10 cellular contexts compared by ENCODE assay signal in the genomic region with DNA sequence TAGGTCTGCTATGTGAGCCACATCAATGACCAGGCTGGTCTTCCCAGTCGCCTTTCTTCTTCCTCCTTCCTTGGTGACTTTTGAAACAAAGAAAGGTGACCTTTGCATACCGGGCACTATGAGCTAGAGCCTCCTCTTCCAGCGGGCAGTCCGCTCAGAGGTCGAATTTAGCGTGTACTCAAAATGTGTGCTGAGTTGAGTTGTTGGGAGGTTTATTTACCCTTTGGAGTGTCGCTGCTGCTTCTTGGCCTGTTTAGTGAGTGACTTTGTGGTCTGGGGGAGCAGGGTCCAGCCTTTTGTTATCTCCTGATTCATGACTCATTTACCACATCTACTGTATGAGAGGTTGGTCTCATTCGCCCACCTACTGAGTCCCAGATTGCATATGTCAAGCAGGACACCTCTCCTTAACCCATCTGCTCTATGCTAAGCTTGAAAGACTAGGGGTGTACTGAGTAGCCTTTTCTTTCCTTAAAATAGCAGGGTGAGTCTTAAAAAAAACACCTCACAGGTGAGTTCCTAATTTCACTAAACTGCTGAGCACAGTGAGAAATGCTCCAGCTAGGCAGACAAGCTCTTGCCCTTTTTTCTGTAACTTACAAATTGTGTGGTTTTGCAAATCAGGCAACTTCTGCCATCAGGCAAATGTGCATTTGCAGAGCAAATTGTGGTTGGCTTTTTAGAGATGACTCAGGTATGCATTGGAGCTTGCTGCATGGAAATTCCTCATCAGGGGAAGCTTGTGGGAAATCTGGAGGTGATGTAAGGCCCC. TPM values are rescaled to one million over a fixed set of nuclear protein-coding genes. Genes with fewer than 3 reads are reported as not detected.
DNase-seq lines count a peak whose midpoint lies in the region; ATAC-seq and TF ChIP-seq lines count a peak whose summit lies in the region.
"Had no signal": no experiment of that assay in that cellular context is flagged by ENCODE, and none has a peak within 500 bp of the region (broad histone marks: within the 10 kb centered on the region; RNA-seq: fewer than 3 reads in every experiment).

No MANE protein-coding gene starts in this region.

- WGBS in aorta, 2 donors, result 90 to 91% methylated on average over 8 of the region's 8 CpGs

- H3K27me3 Mint-ChIP-seq in IgD-negative memory B cell, result peaks cover 11% of the 10 kb centered on the region

- no peaks in the 10 kb centered on the region for H3K4me1 ChIP-seq in aorta (ENCODE audit: control insufficient read depth in 1 of 2, insufficient read depth in 2 of 2, low read length in 2 of 2)

- peak; percentile 83 for DNase-seq in Daoy (ENCODE audit: low read depth)
- peak; percentile 26 for DNase-seq in fibroblast of pulmonary artery (ENCODE audit: low read depth)
- no peak for DNase-seq in central memory CD4-positive, alpha-beta T cell
- no peak for DNase-seq in HUDEP-2 (lab: John Stamatoyannopoulos, UW; ENCODE audit: unreplicated experiment in 76 of 76)
- no peak for DNase-seq in aorta
- DNase-seq in amygdala (lab: John Stamatoyannopoulos, UW), result no peak

- H3K4me3 Mint-ChIP-seq in IgD-negative memory B cell, result peak overlapping the region in 3 of 4 donors; percentile 58 to 94 (median 77)

- intact Hi-C loops in aorta (cut with DNase I), result loop anchor here in 1 of 2 donors (10.0 kb wide), 1 partner anchor 319 kb away; a partner anchor contains a TSS

- ATAC-seq in GM19463 (IDR thresholded peaks at IDR 0.05; ENCODE audit: unreplicated experiment) (peak; percentile 11), aorta (ENCODE audit: low FRiP score) (no peak)

- H3K27me3 ChIP-seq in aorta (ENCODE audit: control insufficient read depth in 1 of 2, insufficient read depth in 2 of 2, low read length in 1 of 2), result no peaks in the 10 kb centered on the region

- peak overlapping the region in 1 of 3 donors; percentile 90 for H3K27ac Mint-ChIP-seq in IgD-negative memory B cell

- no peak for TF ChIP-seq CTCF in fibroblast of pulmonary artery (IDR thresholded peaks at IDR 0.05; ENCODE audit: low read length, missing control alignments)

- no peaks in the 10 kb centered on the region for H3K36me3 Mint-ChIP-seq in IgD-negative memory B cell

- no peaks in the 10 kb centered on the region for H3K36me3 ChIP-seq in aorta (ENCODE audit: control insufficient read depth in 1 of 2, insufficient read depth in 2 of 2, low read length in 1 of 2)

- no peaks in the 10 kb centered on the region for H3K9me3 Mint-ChIP-seq in IgD-negative memory B cell

- no peak overlapping the region for H3K27ac ChIP-seq in aorta (ENCODE audit: low read depth in 1 of 2, low read length in 2 of 2)
- H3K27ac ChIP-seq: SK-N-MC, skin epidermis had no signal

- H3K4me3 ChIP-seq in fibroblast of pulmonary artery (replicated peaks; ENCODE audit: low read depth, low read length), result no peak overlapping the region
- H3K4me3 ChIP-seq in aorta (ENCODE audit: low read length in 2 of 2), result no peak overlapping the region
- H3K4me3 ChIP-seq: SK-N-MC, skin epidermis had no signal

- peaks cover 27 to 36% (median 28%) of the 10 kb centered on the region in 3 donors for H3K4me1 Mint-ChIP-seq in IgD-negative memory B cell

- no peaks in the 10 kb centered on the region for H3K9me3 ChIP-seq in aorta (ENCODE audit: control insufficient read depth, low read length)

RNA-seq across cellular contexts. Expression of a gene that starts 3.2 kb away (rescaled TPM):
- total RNA-seq in Daoy (2014; rRNA removed; shearing (Covaris generic)), result 30.5 and 38.3 TPM in 2 replicates
- 23.1 TPM for polyA plus RNA-seq in IgD-negative memory B cell
- 10 to 100 TPM; 18.8 to 22.4 TPM for total RNA-seq in aorta
- 10 to 100 TPM in 1 of 2 donors, 1 to 10 TPM in 1; 9.1 to 12.5 TPM for polyA plus RNA-seq in aorta

Comparison
In these comparisons a context has a peak if more than half of its experiments do, and no peak if none do; other contexts are left out.
1. DNase-seq: peak in Daoy (single experiment) and fibroblast of pulmonary artery (single experiment); none in central memory CD4-positive, alpha-beta T cell (single experiment), HUDEP-2 (0 of 76), aorta (0 of 2) and amygdala (0 of 56).